ENCODE assay signal across 2 cellular contexts in the genomic region with DNA sequence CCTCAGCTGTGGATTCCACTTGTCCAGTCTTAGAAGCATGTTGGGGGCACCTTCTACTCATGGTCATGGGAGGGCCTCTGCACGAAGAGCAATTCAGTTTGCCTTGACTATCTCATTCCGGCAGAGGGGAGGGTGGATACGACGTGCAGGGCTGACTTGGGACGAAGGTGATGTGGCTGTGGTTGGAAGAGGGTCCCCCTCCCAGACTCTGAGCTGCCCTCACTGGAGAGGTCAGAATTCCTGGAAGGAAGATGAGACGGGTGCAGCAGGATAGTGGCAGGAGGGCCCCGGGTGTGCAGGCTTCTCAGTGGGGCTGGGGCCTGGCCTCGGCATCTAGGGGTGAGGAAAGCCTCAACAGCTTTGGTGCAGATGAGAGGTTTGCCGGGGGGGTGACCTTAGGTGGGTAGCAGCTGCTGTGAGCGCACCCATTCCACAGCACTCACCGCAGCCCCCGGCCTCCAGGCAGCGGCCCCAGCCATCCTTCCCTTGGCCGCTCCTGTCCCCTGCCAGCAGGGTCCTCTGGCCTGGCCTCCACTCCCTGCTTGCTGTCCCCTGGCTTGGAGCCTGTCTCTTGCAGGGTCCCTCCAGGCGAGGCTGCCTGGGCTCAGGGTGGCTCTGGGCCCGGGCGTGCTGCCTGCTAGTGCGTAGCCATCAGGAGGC.
TF ChIP-seq lines count a peak whose summit lies in the region.

No MANE protein-coding gene starts in this region.

TF ChIP-seq in K562, 482 proteins besides CTCF, POLR2A, EP300 and RAD21:
- TF ChIP-seq STAG1 (CRISPR knock-in tag; IDR thresholded peaks at IDR 0.05; ENCODE audit: borderline replicate concordance) (no peak), RBFOX2 (IDR thresholded peaks at IDR 0.05; ENCODE audit: low read depth, low read length) (peak; percentile 8; the same call in 1 of the 2 replicates), POLR2G (IDR thresholded peaks at IDR 0.05; ENCODE audit: low read depth, low read length) (peak; percentile 7; the same call in 1 of the 2 replicates)

TF ChIP-seq in GM12891, 5 proteins besides CTCF, POLR2A, EP300 and RAD21:
- TF ChIP-seq TAF1 (IDR thresholded peaks at IDR 0.05; ENCODE audit: low read depth, low read length) (no peak), POU2F2 (IDR thresholded peaks at IDR 0.05; ENCODE audit: low read depth, low read length) (no peak), SPI1 (IDR thresholded peaks at IDR 0.05; ENCODE audit: low read depth, low read length) (no peak), PAX5 (IDR thresholded peaks at IDR 0.05; ENCODE audit: insufficient read depth, low read length, severe bottlenecking) (no peak), POLR2AphosphoS5 (IDR thresholded peaks at IDR 0.05; ENCODE audit: low read depth, low read length) (no peak)
